10 cellular contexts compared by ENCODE assay signal in the genomic region with DNA sequence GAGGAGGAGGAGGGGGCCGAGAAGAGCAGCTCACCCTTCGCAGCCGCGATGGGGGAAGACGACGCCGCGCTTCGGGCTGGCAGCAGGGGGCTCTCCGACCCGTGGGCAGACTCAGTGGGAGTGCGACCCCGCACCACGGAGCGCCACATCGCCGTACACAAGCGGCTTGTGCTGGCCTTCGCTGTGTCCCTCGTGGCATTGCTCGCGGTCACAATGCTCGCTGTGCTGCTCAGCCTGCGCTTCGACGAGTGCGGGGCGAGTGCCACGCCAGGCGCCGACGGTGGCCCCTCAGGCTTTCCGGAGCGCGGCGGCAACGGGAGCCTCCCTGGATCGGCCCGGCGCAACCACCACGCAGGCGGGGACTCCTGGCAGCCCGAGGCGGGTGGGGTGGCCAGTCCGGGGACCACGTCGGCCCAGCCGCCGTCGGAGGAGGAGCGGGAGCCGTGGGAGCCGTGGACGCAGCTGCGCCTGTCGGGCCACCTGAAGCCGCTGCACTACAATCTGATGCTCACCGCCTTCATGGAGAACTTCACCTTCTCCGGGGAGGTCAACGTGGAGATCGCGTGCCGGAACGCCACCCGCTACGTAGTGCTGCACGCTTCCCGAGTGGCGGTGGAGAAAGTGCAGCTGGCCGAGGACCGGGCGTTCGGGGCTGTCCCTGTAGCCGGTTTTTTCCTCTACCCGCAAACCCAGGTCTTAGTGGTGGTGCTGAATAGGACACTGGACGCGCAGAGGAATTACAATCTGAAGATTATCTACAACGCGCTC. TPM values are rescaled to one million over a fixed set of nuclear protein-coding genes. Genes with fewer than 3 reads are reported as not detected.
DNase-seq lines count a peak whose midpoint lies in the region; ATAC-seq and TF ChIP-seq lines count a peak whose summit lies in the region.
"Had no signal": no experiment of that assay in that cellular context is flagged by ENCODE, and none has a peak within 500 bp of the region (broad histone marks: within the 10 kb centered on the region; RNA-seq: fewer than 3 reads in every experiment).

No MANE protein-coding gene starts in this region.

- peak; percentile 63 for DNase-seq in HFFc6
- no peak for DNase-seq in brain microvascular endothelial cell
- DNase-seq in kidney epithelial cell (ENCODE audit: low read depth), result no peak
- DNase-seq in suprapubic skin (ENCODE audit: low spot score in 2 of 2), result no peak
- no peak for DNase-seq in inferior parietal cortex (ENCODE audit: extremely low spot score)
- no peak for DNase-seq in stimulated activated CD4-positive, alpha-beta T cell treated with anti-CD3 and anti-CD28 coated beads, Interleukin-4, amount 100 ng/mL, for 4 hours
- DNase-seq: NCI-H1436 had no signal

- in situ Hi-C loops in brain microvascular endothelial cell (cut with HindIII; ENCODE audit: low pct_ligation_motif_present, low sequenced_read_pairs), result no loop called here

- no peaks in the 10 kb centered on the region for H3K9me3 ChIP-seq in suprapubic skin

- no peak for TF ChIP-seq EP300 in suprapubic skin (IDR thresholded peaks at IDR 0.05)

- no peaks in the 10 kb centered on the region for H3K36me3 ChIP-seq in brain microvascular endothelial cell (replicated peaks)
- no peaks in the 10 kb centered on the region for H3K36me3 ChIP-seq in kidney epithelial cell (ENCODE audit: control insufficient read depth, insufficient read depth, low read length)
- H3K36me3 ChIP-seq in suprapubic skin, result no peaks in the 10 kb centered on the region

- H3K4me1 Mint-ChIP-seq in HFFc6 (ENCODE audit: low read depth), result peaks cover 47% of the 10 kb centered on the region

- peaks cover 5% of the 10 kb centered on the region; the same call in 1 of the 2 replicates for H3K9me3 Mint-ChIP-seq in HFFc6

- H3K27ac Mint-ChIP-seq in HFFc6, result peak overlapping the region; percentile 94

- no peak for TF ChIP-seq POLR2A in suprapubic skin (IDR thresholded peaks at IDR 0.05)

- ATAC-seq in HG03457 (IDR thresholded peaks at IDR 0.05; ENCODE audit: unreplicated experiment) (no peak), HG03439 (IDR thresholded peaks at IDR 0.05; ENCODE audit: unreplicated experiment) (no peak)

- peaks cover 52% of the 10 kb centered on the region for H3K36me3 Mint-ChIP-seq in HFFc6 (ENCODE audit: low read depth)

- H3K27me3 ChIP-seq in brain microvascular endothelial cell (replicated peaks) (no peaks in the 10 kb centered on the region), kidney epithelial cell (ENCODE audit: control insufficient read depth, insufficient read depth, low read length) (no peaks in the 10 kb centered on the region), suprapubic skin (peaks cover 67% of the 10 kb centered on the region)

- H3K27me3 Mint-ChIP-seq in HFFc6 (ENCODE audit: insufficient read depth), result no peaks in the 10 kb centered on the region; the same call in 1 of the 2 replicates

- H3K4me3 ChIP-seq in brain microvascular endothelial cell (ENCODE audit: low read depth, low read length) (peak overlapping the region; percentile 84), kidney epithelial cell (ENCODE audit: low read depth, low read length) (peak overlapping the region; percentile 96), suprapubic skin (peak overlapping the region; percentile 63)

- H3K4me1 ChIP-seq in suprapubic skin, result peaks cover 30% of the 10 kb centered on the region

- WGBS in suprapubic skin, result 4% methylated on average over 26 of the region's 79 CpGs

- peak overlapping the region; percentile 98 for H3K4me3 Mint-ChIP-seq in HFFc6

- H3K27ac ChIP-seq in brain microvascular endothelial cell (no peak overlapping the region), suprapubic skin (no peak overlapping the region)
- H3K27ac ChIP-seq: epithelial cell of prostate had no signal

- TF ChIP-seq CTCF in HFFc6 (IDR thresholded peaks at IDR 0.05) (peak; percentile 45; the same call in 1 of the 2 replicates), brain microvascular endothelial cell (IDR thresholded peaks at IDR 0.05; ENCODE audit: low read depth, low read length, missing control alignments) (peak; percentile 41), kidney epithelial cell (IDR thresholded peaks at IDR 0.05; ENCODE audit: insufficient read depth, low read length, poor library complexity, severe bottlenecking) (peak; percentile 28), suprapubic skin (IDR thresholded peaks at IDR 0.05) (no peak)

RNA-seq across cellular contexts. Expression of gene TRHDE, which starts 0.7 kb away (rescaled TPM):
- 100 to 1,000 TPM in 2 of 6 experiments, 10 to 100 TPM in 4; 65.7 to 106 (median 93.3) TPM for total RNA-seq in HFFc6 (2021; fragmentation: NEBNext Ultra II Directional; extraction: Animal tissue kit (Norgen Biotek cat#: 25700))
- total RNA-seq in kidney epithelial cell (5.6 and 5.8 TPM in 2 replicates), suprapubic skin (1 to 10 TPM in 2 of 4 donors, under 1 TPM in 2; 0.49 to 1.2 (median 0.98) TPM)

Comparison
In these comparisons a context has a peak if more than half of its experiments do, and no peak if none do; other contexts are left out.
1. CTCF ChIP-seq: peak in HFFc6 (single experiment), brain microvascular endothelial cell (single experiment) and kidney epithelial cell (single experiment); none in suprapubic skin (0 of 2).
2. Peak in every context shown above with its lines, with median percentiles within 50 percentile points of each other: H3K4me3 ChIP-seq.